In the genomic region with DNA sequence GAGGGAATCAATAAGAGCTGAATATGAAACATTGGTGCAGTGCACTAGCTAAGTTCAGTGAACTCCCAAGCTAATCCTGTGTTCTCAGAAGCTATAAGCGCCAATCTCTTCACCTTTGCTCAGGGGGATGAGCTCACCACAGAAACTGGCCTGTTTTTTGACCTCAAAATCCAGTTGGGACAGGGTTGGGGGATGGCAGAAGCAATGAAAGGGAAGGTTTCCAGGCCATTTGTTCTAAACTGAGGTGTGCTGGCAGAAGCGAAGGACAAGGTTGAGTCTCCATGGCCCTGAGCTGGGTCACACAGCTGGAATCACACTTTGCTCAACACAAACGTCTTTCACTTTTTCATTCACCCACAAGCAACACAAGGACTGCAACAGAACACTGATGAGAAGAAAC, we compare ENCODE assay signal across 17 cellular contexts.
"Had no signal": no experiment of that assay in that cellular context is flagged by ENCODE, and none has a peak within 500 bp of the region (broad histone marks: within the 10 kb centered on the region; RNA-seq: fewer than 3 reads in every experiment).

No MANE protein-coding gene starts in this region.

- H3K27ac Mint-ChIP-seq: activated naive CD8-positive, alpha-beta T cell; memory B cell; naive thymus-derived CD8-positive, alpha-beta T cell; type B pancreatic cell had no signal

- ATAC-seq: left ventricle myocardium superior; naive thymus-derived CD8-positive, alpha-beta T cell had no signal

- H3K4me1 Mint-ChIP-seq: memory B cell; naive thymus-derived CD8-positive, alpha-beta T cell had no signal

- H3K36me3 ChIP-seq: stomach, WERI-Rb-1 had no signal

- H3K9me3 Mint-ChIP-seq: memory B cell, type B pancreatic cell had no signal

- H3K4me1 ChIP-seq: stomach, testis had no signal

- H3K27me3 ChIP-seq: stomach, testis had no signal

- H3K4me3 ChIP-seq: skin epidermis, stomach, testis had no signal

- H3K27me3 Mint-ChIP-seq: activated naive CD8-positive, alpha-beta T cell; memory B cell; naive thymus-derived CD8-positive, alpha-beta T cell; type B pancreatic cell had no signal

- H3K36me3 Mint-ChIP-seq: activated naive CD8-positive, alpha-beta T cell; memory B cell; naive thymus-derived CD8-positive, alpha-beta T cell; type B pancreatic cell had no signal

- H3K9me3 ChIP-seq: stomach, testis had no signal

- H3K4me3 Mint-ChIP-seq: activated naive CD8-positive, alpha-beta T cell; memory B cell; naive thymus-derived CD8-positive, alpha-beta T cell; type B pancreatic cell had no signal

- H3K27ac ChIP-seq: epithelial cell of prostate, skin epidermis, stomach, testis, WERI-Rb-1 had no signal

- DNase-seq: activated CD4-positive, alpha-beta T cell treated with anti-CD3 and anti-CD28 coated beads, Interleukin-2, amount 50 U/mL, for 48 hours; foreskin fibroblast; hypothalamus; left ventricle myocardium superior; naive thymus-derived CD8-positive, alpha-beta T cell; occipital lobe; stimulated activated CD4-positive, alpha-beta T cell treated with anti-CD3 and anti-CD28 coated beads, Interleukin-4, amount 100 ng/mL, for 1 hour; stomach; SW 1271; T-helper 2 cell; testis; WERI-Rb-1 had no signal
